In the genomic region with DNA sequence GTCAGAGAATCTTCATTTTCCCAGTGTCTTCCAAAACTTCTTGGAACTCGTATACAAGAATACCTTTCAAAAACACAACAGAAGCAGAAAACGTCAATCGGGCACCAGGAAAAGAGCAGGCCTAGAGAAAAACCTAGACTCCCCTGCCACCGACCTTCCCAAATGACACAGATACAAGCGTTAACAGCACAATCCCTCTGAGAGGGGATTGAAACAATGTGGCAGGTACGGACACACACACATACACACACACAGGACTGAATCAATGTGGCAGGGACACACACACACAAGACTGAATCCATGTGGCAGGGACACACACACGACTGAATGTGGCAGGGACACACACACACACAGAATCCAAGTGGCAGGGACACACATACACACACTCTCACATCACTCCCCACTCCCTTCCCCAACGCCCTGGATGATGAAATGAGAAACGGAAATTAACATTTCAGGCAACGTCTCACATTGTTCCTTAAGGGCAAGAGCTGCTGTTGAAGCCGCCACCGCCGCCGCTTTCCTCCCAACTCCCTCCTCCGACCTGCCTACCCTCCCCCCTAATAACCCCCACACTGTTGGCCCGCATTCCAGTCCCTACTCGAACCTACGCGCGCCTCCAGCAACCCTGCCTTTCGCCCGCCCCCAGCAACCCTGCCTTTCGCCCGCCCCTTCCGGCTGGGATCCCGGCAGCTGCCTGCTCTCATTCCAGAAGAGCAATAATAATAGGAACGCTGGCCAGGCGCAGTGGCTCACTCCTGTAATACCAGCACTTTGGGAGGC, we compare ENCODE assay signal across 10 cellular contexts.
DNase-seq lines count a peak whose midpoint lies in the region; ATAC-seq, FAIRE-seq and TF ChIP-seq lines count a peak whose summit lies in the region.
"Had no signal": no experiment of that assay in that cellular context is flagged by ENCODE, and none has a peak within 500 bp of the region (broad histone marks: within the 10 kb centered on the region; RNA-seq: fewer than 3 reads in every experiment).

No MANE protein-coding gene starts in this region.

- H3K4me3 ChIP-seq in esophagus muscularis mucosa (peak overlapping the region in 2 of 4 donors; percentile 66 to 68), skin epidermis (peak overlapping the region in 6 of 7 experiments; percentile 46 to 65 (median 54))
- H3K4me3 ChIP-seq: cardiac muscle cell had no signal

- H3K4me1 ChIP-seq in esophagus muscularis mucosa = peaks cover 0 to 7% (median 3%) of the 10 kb centered on the region in 4 donors

- no peak for TF ChIP-seq POLR2A in esophagus muscularis mucosa (IDR thresholded peaks at IDR 0.05; ENCODE audit: low read depth)

- no peak for TF ChIP-seq EP300 in esophagus muscularis mucosa (IDR thresholded peaks at IDR 0.05)

- no peak for FAIRE-seq in D721Med (lab: Jason Lieb, UNC)

- ATAC-seq in HG03520 (IDR thresholded peaks at IDR 0.05; ENCODE audit: unreplicated experiment) = no peak

- WGBS in esophagus muscularis mucosa = no CpG with 5 or more reads among the region's 28 CpGs

- TF ChIP-seq CTCF in GM13976 (IDR thresholded peaks at IDR 0.05; ENCODE audit: borderline replicate concordance, control extremely low read depth, extremely low read depth, insufficient read depth, missing control alignments) (no peak), esophagus muscularis mucosa (IDR thresholded peaks at IDR 0.05) (no peak), D721Med (IDR thresholded peaks at IDR 0.05; ENCODE audit: insufficient read depth, missing control alignments) (no peak)

- H3K36me3 ChIP-seq in esophagus muscularis mucosa = no peaks in the 10 kb centered on the region
- H3K36me3 ChIP-seq: cardiac muscle cell had no signal

- DNase-seq in GM13976 (ENCODE audit: low spot score) (peak; percentile 4), esophagus muscularis mucosa (ENCODE audit: extremely low spot score) (peak; percentile 91), NCI-H1105 (lab: John Stamatoyannopoulos, UW) (no peak), D721Med (ENCODE audit: insufficient read length, low spot score) (no peak), NCI-H1436 (lab: John Stamatoyannopoulos, UW) (no peak)

- in situ Hi-C loops in GM13976 (cut with MboI; ENCODE audit: low sequenced_read_pairs, unreplicated experiment) = no loop called here

- H3K27me3 ChIP-seq in esophagus muscularis mucosa = no peaks in the 10 kb centered on the region
- H3K27me3 ChIP-seq: cardiac muscle cell had no signal

- intact Hi-C loops in esophagus muscularis mucosa (cut with DNase I) = no loop called here

- H3K27ac ChIP-seq in esophagus muscularis mucosa (replicated peaks in 1 of 4) (peak overlapping the region in 2 of 4 donors; percentile 88 to 93), skin epidermis (peak overlapping the region in 12 of 21 experiments; percentile 63 to 91 (median 86))
- H3K27ac ChIP-seq: cardiac muscle cell, HL-60 had no signal

- no peaks in the 10 kb centered on the region for H3K9me3 ChIP-seq in esophagus muscularis mucosa

TF ChIP-seq in PFSK-1, 5 proteins besides CTCF, POLR2A, EP300 and RAD21:
- TF ChIP-seq TAF1 (IDR thresholded peaks at IDR 0.05; ENCODE audit: borderline replicate concordance, insufficient read depth, low read length) = no peak
- peak; percentile 51; the same call in 1 of the 2 replicates for TF ChIP-seq POLR2AphosphoS5 (IDR thresholded peaks at IDR 0.05; ENCODE audit: low read depth, low read length)
- no peak for TF ChIP-seq FOXP2 (optimal IDR thresholded peaks at IDR 0.05; ENCODE audit: borderline replicate concordance, extremely low read depth, extremely low read length, insufficient read depth)
- no peak for TF ChIP-seq SIN3A (IDR thresholded peaks at IDR 0.05; ENCODE audit: borderline replicate concordance, insufficient read depth, low read length)
- TF ChIP-seq, protein P1, sequence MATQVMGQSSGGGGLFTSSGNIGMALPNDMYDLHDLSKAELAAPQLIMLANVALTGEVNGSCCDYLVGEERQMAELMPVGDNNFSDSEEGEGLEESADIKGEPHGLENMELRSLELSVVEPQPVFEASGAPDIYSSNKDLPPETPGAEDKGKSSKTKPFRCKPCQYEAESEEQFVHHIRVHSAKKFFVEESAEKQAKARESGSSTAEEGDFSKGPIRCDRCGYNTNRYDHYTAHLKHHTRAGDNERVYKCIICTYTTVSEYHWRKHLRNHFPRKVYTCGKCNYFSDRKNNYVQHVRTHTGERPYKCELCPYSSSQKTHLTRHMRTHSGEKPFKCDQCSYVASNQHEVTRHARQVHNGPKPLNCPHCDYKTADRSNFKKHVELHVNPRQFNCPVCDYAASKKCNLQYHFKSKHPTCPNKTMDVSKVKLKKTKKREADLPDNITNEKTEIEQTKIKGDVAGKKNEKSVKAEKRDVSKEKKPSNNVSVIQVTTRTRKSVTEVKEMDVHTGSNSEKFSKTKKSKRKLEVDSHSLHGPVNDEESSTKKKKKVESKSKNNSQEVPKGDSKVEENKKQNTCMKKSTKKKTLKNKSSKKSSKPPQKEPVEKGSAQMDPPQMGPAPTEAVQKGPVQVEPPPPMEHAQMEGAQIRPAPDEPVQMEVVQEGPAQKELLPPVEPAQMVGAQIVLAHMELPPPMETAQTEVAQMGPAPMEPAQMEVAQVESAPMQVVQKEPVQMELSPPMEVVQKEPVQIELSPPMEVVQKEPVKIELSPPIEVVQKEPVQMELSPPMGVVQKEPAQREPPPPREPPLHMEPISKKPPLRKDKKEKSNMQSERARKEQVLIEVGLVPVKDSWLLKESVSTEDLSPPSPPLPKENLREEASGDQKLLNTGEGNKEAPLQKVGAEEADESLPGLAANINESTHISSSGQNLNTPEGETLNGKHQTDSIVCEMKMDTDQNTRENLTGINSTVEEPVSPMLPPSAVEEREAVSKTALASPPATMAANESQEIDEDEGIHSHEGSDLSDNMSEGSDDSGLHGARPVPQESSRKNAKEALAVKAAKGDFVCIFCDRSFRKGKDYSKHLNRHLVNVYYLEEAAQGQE (IDR thresholded peaks at IDR 0.05; ENCODE audit: insufficient read depth in 1 of 2, low read depth in 2 of 2, low read length in 2 of 2) = no peak

Comparison
In these comparisons a context has a peak if more than half of its experiments do, and no peak if none do; other contexts are left out.
1. DNase-seq: peak in GM13976 (single experiment) and esophagus muscularis mucosa (single experiment); none in NCI-H1105 (single experiment), D721Med (single experiment) and NCI-H1436 (single experiment).